7 cellular contexts compared by ENCODE assay signal in genomic region chr16:46382791-46383541, GRCh38.
DNase-seq lines count a peak whose midpoint lies in the region; ATAC-seq and TF ChIP-seq lines count a peak whose summit lies in the region.
"Not testable (repeated sequence)": the region's sequence is repeated elsewhere in the genome, so short reads cannot be mapped to it uniquely, and the experiment has no call there.

No MANE protein-coding gene starts in this region.

- peaks cover 11% of the 10 kb centered on the region for H3K9me3 Mint-ChIP-seq in activated CD8-positive, alpha-beta T cell treated with anti-CD3 and anti-CD28 coated beads, Interleukin-2, amount 10 ng/mL, durations not matched to agents 7 days and 5 days (ENCODE audit: insufficient read depth)
- not testable (repeated sequence) for H3K9me3 Mint-ChIP-seq in osteocyte (ENCODE audit: unreplicated experiment)

- DNase-seq in GM12865 (ENCODE audit: low read depth) (peak; percentile 40), NB4 (ENCODE audit: low read depth) (peak; percentile 56), choroid plexus epithelial cell (ENCODE audit: low read depth) (peak; percentile 38), fibroblast of pulmonary artery (ENCODE audit: low read depth) (peak; percentile 51), kidney tubule cell (ENCODE audit: low spot score) (peak; percentile 50), osteocyte (ENCODE audit: extremely low spot score, unreplicated experiment) (peak; percentile 88)
- peak; percentile 44 for DNase-seq in activated CD8-positive, alpha-beta T cell treated with anti-CD3 and anti-CD28 coated beads, Interleukin-2, amount 10 ng/mL, durations not matched to agents 7 days and 5 days

- H3K27me3 Mint-ChIP-seq in activated CD8-positive, alpha-beta T cell treated with anti-CD3 and anti-CD28 coated beads, Interleukin-2, amount 10 ng/mL, durations not matched to agents 7 days and 5 days (ENCODE audit: low read depth); osteocyte (ENCODE audit: unreplicated experiment): not testable (repeated sequence)

- H3K4me3 Mint-ChIP-seq in activated CD8-positive, alpha-beta T cell treated with anti-CD3 and anti-CD28 coated beads, Interleukin-2, amount 10 ng/mL, durations not matched to agents 7 days and 5 days; osteocyte (ENCODE audit: unreplicated experiment): not testable (repeated sequence)

- POLR2A ChIA-PET in activated CD8-positive, alpha-beta T cell treated with anti-CD3 and anti-CD28 coated beads, Interleukin-2, amount 10 ng/mL, durations not matched to agents 7 days and 5 days (lab: Charles Lee): not testable (repeated sequence)

- CTCF ChIA-PET in activated CD8-positive, alpha-beta T cell treated with anti-CD3 and anti-CD28 coated beads, Interleukin-2, amount 10 ng/mL, durations not matched to agents 7 days and 5 days (lab: Charles Lee): not testable (repeated sequence)

- not testable (repeated sequence) for H3K27ac Mint-ChIP-seq in activated CD8-positive, alpha-beta T cell treated with anti-CD3 and anti-CD28 coated beads, Interleukin-2, amount 10 ng/mL, durations not matched to agents 7 days and 5 days; osteocyte (ENCODE audit: unreplicated experiment)

- ATAC-seq in activated CD8-positive, alpha-beta T cell treated with anti-CD3 and anti-CD28 coated beads, Interleukin-2, amount 10 ng/mL, durations not matched to agents 7 days and 5 days: not testable (repeated sequence)

- not testable (repeated sequence) for H3K4me1 Mint-ChIP-seq in activated CD8-positive, alpha-beta T cell treated with anti-CD3 and anti-CD28 coated beads, Interleukin-2, amount 10 ng/mL, durations not matched to agents 7 days and 5 days (ENCODE audit: low read depth); osteocyte (ENCODE audit: unreplicated experiment)

- TF ChIP-seq POLR2A in NB4 (IDR thresholded peaks at IDR 0.05; ENCODE audit: extremely low read depth, insufficient read length): not testable (repeated sequence)

- TF ChIP-seq CTCF in GM12865 (IDR thresholded peaks at IDR 0.05; ENCODE audit: insufficient read depth, low read depth, low read length, missing control alignments); NB4 (IDR thresholded peaks at IDR 0.05; ENCODE audit: low read depth, low read length); choroid plexus epithelial cell (conservative IDR thresholded peaks at IDR 0.05; ENCODE audit: low read depth, low read length); fibroblast of pulmonary artery (IDR thresholded peaks at IDR 0.05; ENCODE audit: low read length, missing control alignments); osteocyte (IDR thresholded peaks at IDR 0.05): not testable (repeated sequence)

- not testable (repeated sequence) for H3K4me3 ChIP-seq in GM12865 (ENCODE audit: low read depth, low read length); NB4 (ENCODE audit: low read depth, low read length); choroid plexus epithelial cell (ENCODE audit: low read depth, low read length); fibroblast of pulmonary artery (replicated peaks; ENCODE audit: low read depth, low read length)

- H3K36me3 Mint-ChIP-seq in activated CD8-positive, alpha-beta T cell treated with anti-CD3 and anti-CD28 coated beads, Interleukin-2, amount 10 ng/mL, durations not matched to agents 7 days and 5 days (ENCODE audit: low read depth); osteocyte (ENCODE audit: unreplicated experiment): not testable (repeated sequence)

Comparison
In these comparisons a context has a peak if more than half of its experiments do, and no peak if none do; other contexts are left out.
1. DNase-seq: peak in every context shown above with its lines; median percentile 88 in osteocyte; 56 in NB4; 51 in fibroblast of pulmonary artery; 50 in kidney tubule cell; 44 in activated CD8-positive, alpha-beta T cell treated with anti-CD3 and anti-CD28 coated beads, Interleukin-2, amount 10 ng/mL, durations not matched to agents 7 days and 5 days; 40 in GM12865; 38 in choroid plexus epithelial cell.